Comparison of ENCODE assay signal across 22 cellular contexts in genomic region chr11:1232328-1233321, GRCh38. TPM values are rescaled to one million over a fixed set of nuclear protein-coding genes. Genes with fewer than 3 reads are reported as not detected.
DNase-seq lines count a peak whose midpoint lies in the region; ATAC-seq and TF ChIP-seq lines count a peak whose summit lies in the region.
"Had no signal": no experiment of that assay in that cellular context is flagged by ENCODE, and none has a peak within 500 bp of the region (broad histone marks: within the 10 kb centered on the region; RNA-seq: fewer than 3 reads in every experiment).

No MANE protein-coding gene starts in this region.

- H2BK120ac ChIP-seq in IMR-90 (ENCODE audit: low read depth, low read length) (no peak overlapping the region), neuronal stem cell (ENCODE audit: low read depth, low read length) (no peak overlapping the region)

- H2BK12ac ChIP-seq in neuronal stem cell (ENCODE audit: low read length) = peak overlapping the region; percentile 84

- no peak for ATAC-seq in IMR-90 (ENCODE audit: low read depth)
- no peak for ATAC-seq in GM19023 (IDR thresholded peaks at IDR 0.05; ENCODE audit: unreplicated experiment)
- ATAC-seq: left lung; stimulated activated naive B cell treated with anti-CD40 and anti-IgM and Interleukin-4, amounts not matched to agents 10 μg/mL and 1 μg/mL and 100 μg/mL, for 72 hours had no signal

- no peak overlapping the region for H3K56ac ChIP-seq in IMR-90 (ENCODE audit: extremely low read depth, insufficient read depth, low read length)

- BruUV-seq in IMR-90 (replicated peaks; lab: Mats Ljungman, UMichigan) (no TSS peak), A673 (replicated peaks; lab: Mats Ljungman, UMichigan) (no TSS peak)

- DNase-seq in NCI-H1417 (lab: John Stamatoyannopoulos, UW) = peak in 2 of 3 experiments; percentile 18 to 35
- no peak for DNase-seq in NCI-H1417 treated with DMSO at 0.1 percent for 48 hours (lab: John Stamatoyannopoulos, UW)
- no peak for DNase-seq in IMR-90
- peak; percentile 62 for DNase-seq in cardiac septum (ENCODE audit: low spot score)
- no peak for DNase-seq in neuronal stem cell (ENCODE audit: low spot score)
- DNase-seq in A673 (ENCODE audit: low spot score) = no peak
- no peak for DNase-seq in NCI-H2107 treated with DMSO at 0.1 percent for 48 hours (lab: John Stamatoyannopoulos, UW; ENCODE audit: unreplicated experiment)
- DNase-seq: activated CD4-positive, alpha-beta T cell treated with anti-CD3 and anti-CD28 coated beads, Interleukin-2, amount 50 U/mL, for 48 hours; activated T-cell treated with anti-CD3 and anti-CD28 coated beads, Interleukin-2, amount 50 U/mL, for 48 hours; DMS79 treated with DMSO at 0.1 percent for 48 hours; effector memory CD4-positive, alpha-beta T cell; Kasumi-1; naive B cell; NCI-H1105 treated with DMSO at 0.1 percent for 48 hours; NCI-H510A; stimulated activated naive B cell treated with anti-CD40 and anti-IgM and Interleukin-4, amounts not matched to agents 10 μg/mL and 1 μg/mL and 100 μg/mL, for 72 hours had no signal

- H3K4me3 ChIP-seq in IMR-90 (ENCODE audit: insufficient read depth, low read depth, low read length) (no peak overlapping the region), neuronal stem cell (ENCODE audit: low read length in 2 of 2) (no peak overlapping the region), A673 (ENCODE audit: low read depth, low read length, poor library complexity, severe bottlenecking) (no peak overlapping the region)
- H3K4me3 ChIP-seq: left lung, upper lobe of left lung had no signal

- POLR2A ChIA-PET in IMR-90 (lab: Charles Lee; ENCODE audit: unreplicated experiment) = no interaction called here
- POLR2A ChIA-PET in A673 (lab: Charles Lee; ENCODE audit: low non-redundant PET) = no interaction called here

- TF ChIP-seq RAD21 in IMR-90 (IDR thresholded peaks at IDR 0.05; ENCODE audit: low read length) = no peak

- no peak for TF ChIP-seq POLR2A in IMR-90 (IDR thresholded peaks at IDR 0.05; ENCODE audit: low read depth, low read length)

- in situ Hi-C loops in IMR-90 (cut with MboI; ENCODE audit: low sequenced_read_pairs) = no loop called here

- no peak overlapping the region for H3K9ac ChIP-seq in IMR-90 (ENCODE audit: low read depth, low read length)
- H3K9ac ChIP-seq in neuronal stem cell (ENCODE audit: low read depth, low read length, poor library complexity) = peak overlapping the region; percentile 44

- H2BK5ac ChIP-seq in IMR-90 (ENCODE audit: low read depth, low read length, poor library complexity, severe bottlenecking) (no peak overlapping the region), neuronal stem cell (ENCODE audit: low read length) (no peak overlapping the region)

- H3K79me1 ChIP-seq in IMR-90 (ENCODE audit: low read depth in 1 of 2, low read length in 2 of 2) (no peaks in the 10 kb centered on the region), neuronal stem cell (ENCODE audit: low read depth, low read length) (no peaks in the 10 kb centered on the region)

- H3K4me2 ChIP-seq in IMR-90 (ENCODE audit: low read depth, low read length) (no peak overlapping the region), neuronal stem cell (ENCODE audit: insufficient read depth, low read length, poor library complexity, severe bottlenecking) (no peak overlapping the region)

- no peak overlapping the region for H2BK15ac ChIP-seq in IMR-90 (ENCODE audit: low read depth, low read length)
- H2BK15ac ChIP-seq in neuronal stem cell (ENCODE audit: low read length) = no peak overlapping the region

- H3K4ac ChIP-seq in IMR-90 (ENCODE audit: low read depth, low read length) = no peak overlapping the region
- H3K4ac ChIP-seq in neuronal stem cell (ENCODE audit: low read length) = peak overlapping the region; percentile 53

- no peak overlapping the region for H2AK9ac ChIP-seq in IMR-90 (replicated peaks; ENCODE audit: low read depth, low read length, poor library complexity)

- H3K27me3 ChIP-seq in IMR-90 (ENCODE audit: control insufficient read depth, insufficient read depth, low read length) (no peaks in the 10 kb centered on the region; the same call in 1 of the 2 replicates), neuronal stem cell (ENCODE audit: control insufficient read depth in 3 of 3, insufficient read depth in 3 of 3, low read depth in 1 of 3, low read length in 3 of 3) (peaks cover 0 to 7% (median 0%) of the 10 kb centered on the region in 3 experiments), A673 (replicated peaks; ENCODE audit: insufficient read depth, low read depth, low read length, poor library complexity) (no peaks in the 10 kb centered on the region)
- H3K27me3 ChIP-seq: upper lobe of left lung had no signal

- H3K4me1 ChIP-seq in IMR-90 (ENCODE audit: control insufficient read depth, insufficient read depth, low read length) = no peaks in the 10 kb centered on the region
- no peaks in the 10 kb centered on the region for H3K4me1 ChIP-seq in neuronal stem cell (ENCODE audit: control insufficient read depth in 2 of 2, insufficient read depth in 1 of 2, low read depth in 1 of 2, low read length in 2 of 2)
- no peaks in the 10 kb centered on the region for H3K4me1 ChIP-seq in A673 (ENCODE audit: insufficient read depth, low read length, poor library complexity, severe bottlenecking)
- H3K4me1 ChIP-seq: left lung, upper lobe of left lung had no signal

- intact Hi-C loops in IMR-90 (cut with micrococcal nuclease) = no loop called here
- intact Hi-C loops in cardiac septum (cut with DNase I) = no loop called here
- intact Hi-C loops in A673 (cut with micrococcal nuclease; ENCODE audit: unreplicated experiment) = no loop called here

- H2AFZ ChIP-seq in IMR-90 (replicated peaks; ENCODE audit: low read length, poor library complexity) = peak overlapping the region; percentile 33
- H2AFZ ChIP-seq in neuronal stem cell (ENCODE audit: low read length) = no peak overlapping the region

- H2AK5ac ChIP-seq in IMR-90 (ENCODE audit: low read depth, low read length) (no peak overlapping the region), neuronal stem cell (ENCODE audit: low read depth, low read length) (peak overlapping the region; percentile 90)

- H3K36me3 ChIP-seq in IMR-90 (ENCODE audit: control insufficient read depth, insufficient read depth, low read length) = no peaks in the 10 kb centered on the region
- H3K36me3 ChIP-seq in neuronal stem cell (replicated peaks in 1 of 2; ENCODE audit: control insufficient read depth in 2 of 2, insufficient read depth in 2 of 2, low read length in 2 of 2) = no peaks in the 10 kb centered on the region
- H3K36me3 ChIP-seq in A673 (ENCODE audit: insufficient read depth, low read length, poor library complexity, severe bottlenecking) = no peaks in the 10 kb centered on the region
- H3K36me3 ChIP-seq: left lung, upper lobe of left lung had no signal

- H3K14ac ChIP-seq in IMR-90 (replicated peaks; ENCODE audit: low read depth, low read length) (no peak overlapping the region), neuronal stem cell (ENCODE audit: low read length) (peak overlapping the region; percentile 97)

- H3K9me3 ChIP-seq in IMR-90 (ENCODE audit: control insufficient read depth, insufficient read depth, low read length) (no peaks in the 10 kb centered on the region), neuronal stem cell (replicated peaks in 1 of 2; ENCODE audit: control insufficient read depth in 2 of 2, insufficient read depth in 1 of 2, low read depth in 1 of 2, low read length in 2 of 2) (no peaks in the 10 kb centered on the region), A673 (ENCODE audit: low read depth, low read length, poor library complexity, severe bottlenecking) (no peaks in the 10 kb centered on the region)
- H3K9me3 ChIP-seq: left lung, upper lobe of left lung had no signal

- H4K91ac ChIP-seq in IMR-90 (ENCODE audit: insufficient read depth, low read depth, low read length) = no peak overlapping the region
- H4K91ac ChIP-seq in neuronal stem cell (ENCODE audit: low read depth, low read length, poor library complexity) = no peak overlapping the region

- no peak overlapping the region for H3K23ac ChIP-seq in IMR-90 (ENCODE audit: low read depth, low read length)
- peak overlapping the region; percentile 80 for H3K23ac ChIP-seq in neuronal stem cell (ENCODE audit: low read depth, low read length, poor library complexity)

- CTCF ChIA-PET in IMR-90 (lab: Yijun Ruan, JAX) = no interaction called here
- CTCF ChIA-PET in A673 (lab: Charles Lee) = no interaction called here

- no peak overlapping the region for H4K5ac ChIP-seq in IMR-90 (ENCODE audit: low read depth, low read length)

- no peak overlapping the region for H4K8ac ChIP-seq in IMR-90 (ENCODE audit: low read depth in 2 of 2, low read length in 2 of 2)
- H4K8ac ChIP-seq in neuronal stem cell (ENCODE audit: low read depth, low read length) = no peak overlapping the region

- no peaks in the 10 kb centered on the region; the same call in 1 of the 2 replicates for H4K20me1 ChIP-seq in IMR-90 (ENCODE audit: insufficient read depth, low read length)

- dilution Hi-C loops in IMR-90 (cut with HindIII; ENCODE audit: low sequenced_read_pairs, unreplicated experiment) = no loop called here

- TF ChIP-seq CTCF in IMR-90 (conservative IDR thresholded peaks at IDR 0.05; ENCODE audit: low read depth, low read length) (no peak), A673 (conservative IDR thresholded peaks at IDR 0.05; ENCODE audit: low read depth, low read length) (no peak)

- 76% methylated on average over 23 of the region's 67 CpGs; no CpG with 5 or more reads in 1 of the 2 experiments for WGBS in IMR-90 (ENCODE audit: extremely low coverage in 2 of 2, insufficient read length in 1 of 2), 2 experiments
- no CpG with 5 or more reads among the region's 67 CpGs for WGBS in neuronal stem cell (ENCODE audit: extremely low coverage in 2 of 2, insufficient read length in 2 of 2, insufficient replicate concordance in 1 of 2), 2 donors

- H2BK20ac ChIP-seq in IMR-90 (ENCODE audit: low read depth, low read length) = no peak overlapping the region

- H3K9me1 ChIP-seq in IMR-90 (ENCODE audit: insufficient read depth, low read length) = no peaks in the 10 kb centered on the region

- H3K27ac ChIP-seq in IMR-90 (ENCODE audit: insufficient read depth, low read length) = no peak overlapping the region
- no peak overlapping the region for H3K27ac ChIP-seq in neuronal stem cell (replicated peaks; ENCODE audit: low read length)
- no peak overlapping the region for H3K27ac ChIP-seq in A673 (ENCODE audit: low read depth, low read length, poor library complexity, severe bottlenecking)
- H3K27ac ChIP-seq: C4-2B, left lung, upper lobe of left lung had no signal

- H3K18ac ChIP-seq in IMR-90 (ENCODE audit: low read depth, low read length) = no peak overlapping the region
- H3K18ac ChIP-seq in neuronal stem cell (ENCODE audit: low read length) = peak overlapping the region; percentile 76

TF ChIP-seq in IMR-90, 13 proteins besides CTCF, POLR2A, EP300 and RAD21 (continues in another document):
- TF ChIP-seq MAFK (IDR thresholded peaks at IDR 0.05; ENCODE audit: low read depth, low read length) (no peak), RCOR1 (IDR thresholded peaks at IDR 0.05; ENCODE audit: insufficient replicate concordance, low read length) (no peak)

RNA-seq across cellular contexts. Expression of gene MUC5B, which starts 9.8 kb away (rescaled TPM):
- total RNA-seq in IMR-90 (2012; rRNA removed) = not detected in 2 replicates
- polyA plus RNA-seq in IMR-90 (2012; rRNA removed) = not detected in 2 replicates
- polyA plus RNA-seq in IMR-90 (2012; cell fraction: cytosol; rRNA removed) = not detected in 2 replicates
- polyA plus RNA-seq in IMR-90 (2012; cell fraction: nucleus; rRNA removed; ENCODE audit: low replicate concordance) = not detected in 2 replicates
- total RNA-seq in cardiac septum = not detected
- 0.01 TPM for polyA plus RNA-seq in neuronal stem cell (2013, experiment 1 of 2)
- polyA plus RNA-seq in neuronal stem cell (2013, experiment 2 of 2) = under 0.01 TPM
- total RNA-seq in A673 (2021) = not detected in 2 replicates
- total RNA-seq: A172, progenitor cell of endocrine pancreas had no signal

Comparison
In these comparisons a context has a peak if more than half of its experiments do, and no peak if none do; other contexts are left out.
1. DNase-seq: peak in NCI-H1417 (2 of 3) and cardiac septum (single experiment); none in NCI-H1417 treated with DMSO at 0.1 percent for 48 hours (single experiment), IMR-90 (single experiment), neuronal stem cell (single experiment), A673 (single experiment) and NCI-H2107 treated with DMSO at 0.1 percent for 48 hours (single experiment).